Comparison of ENCODE assay signal across 11 cellular contexts in the genomic region with DNA sequence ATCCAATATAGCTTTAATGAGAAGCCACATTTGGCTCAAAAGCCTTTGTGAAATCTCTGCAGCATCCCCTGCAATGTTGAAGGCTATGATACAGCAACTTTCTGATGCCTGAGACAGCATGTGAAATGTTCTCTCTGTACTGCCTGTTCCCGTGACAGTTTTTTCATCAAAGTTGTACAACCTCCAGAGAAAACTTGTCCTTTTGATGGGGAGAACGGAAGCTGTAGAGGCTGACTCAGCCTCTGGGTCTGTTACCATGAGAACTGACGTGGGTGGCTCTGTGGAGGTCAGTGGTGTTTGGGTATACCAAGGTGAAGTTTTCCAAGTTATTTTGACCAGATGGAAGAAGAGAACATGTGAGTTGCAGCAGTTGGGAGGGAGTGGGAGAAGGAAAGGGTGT. TPM values are rescaled to one million over a fixed set of nuclear protein-coding genes. Genes with fewer than 3 reads are reported as not detected.
DNase-seq lines count a peak whose midpoint lies in the region; ATAC-seq and TF ChIP-seq lines count a peak whose summit lies in the region.
"Had no signal": no experiment of that assay in that cellular context is flagged by ENCODE, and none has a peak within 500 bp of the region (broad histone marks: within the 10 kb centered on the region; RNA-seq: fewer than 3 reads in every experiment).

No MANE protein-coding gene starts in this region.

- ATAC-seq in GM19463 (IDR thresholded peaks at IDR 0.05; ENCODE audit: unreplicated experiment): no peak
- no peak for ATAC-seq in HG02571 (IDR thresholded peaks at IDR 0.05; ENCODE audit: unreplicated experiment)
- ATAC-seq: right cardiac atrium had no signal

- intact Hi-C loops in posterior cingulate gyrus (cut with DNase I): no loop called here

- TF ChIP-seq CTCF in epithelial cell of proximal tubule (conservative IDR thresholded peaks at IDR 0.05; ENCODE audit: low read depth, low read length) (no peak), GM20000 (IDR thresholded peaks at IDR 0.05; ENCODE audit: extremely low read depth, missing control alignments) (no peak)

- DNase-seq in Daoy (ENCODE audit: low read depth) (peak; percentile 58), M059J (ENCODE audit: low read depth) (peak; percentile 68), epithelial cell of proximal tubule (ENCODE audit: low read depth) (peak; percentile 16), posterior cingulate gyrus (peak in 6 of 10 donors; percentile 16 to 91 (median 57)), GM20000 (ENCODE audit: low spot score) (no peak)
- DNase-seq: activated T-cell treated with anti-CD3 and anti-CD28 coated beads, Interleukin-2, amount 50 U/mL, for 4 hours; cortex of kidney; DMS53; right cardiac atrium had no signal

- H3K4me3 ChIP-seq in epithelial cell of proximal tubule (ENCODE audit: low read depth, low read length): no peak overlapping the region

RNA-seq across cellular contexts. Expression of a gene that starts 17.0 kb away (rescaled TPM):
- 2.3 and 16.6 TPM in 2 replicates for total RNA-seq in Daoy (2014; rRNA removed; shearing (Covaris generic))
- 2.5 and 12.3 TPM in 2 replicates for total RNA-seq in M059J (2014; rRNA removed; shearing (Covaris generic))
- 0.86 and 1.1 TPM in 2 replicates for total RNA-seq in epithelial cell of proximal tubule

RNA-seq across cellular contexts. Expression of a gene that starts 50.4 kb away (rescaled TPM):
- total RNA-seq in Daoy (2014; rRNA removed; shearing (Covaris generic)): 4.3 and 14.0 TPM in 2 replicates
- total RNA-seq in M059J (2014; rRNA removed; shearing (Covaris generic)): 31.4 and 48.0 TPM in 2 replicates
- total RNA-seq in epithelial cell of proximal tubule: 32.4 and 72.7 TPM in 2 replicates
